23 cellular contexts compared by ENCODE assay signal in the genomic region with DNA sequence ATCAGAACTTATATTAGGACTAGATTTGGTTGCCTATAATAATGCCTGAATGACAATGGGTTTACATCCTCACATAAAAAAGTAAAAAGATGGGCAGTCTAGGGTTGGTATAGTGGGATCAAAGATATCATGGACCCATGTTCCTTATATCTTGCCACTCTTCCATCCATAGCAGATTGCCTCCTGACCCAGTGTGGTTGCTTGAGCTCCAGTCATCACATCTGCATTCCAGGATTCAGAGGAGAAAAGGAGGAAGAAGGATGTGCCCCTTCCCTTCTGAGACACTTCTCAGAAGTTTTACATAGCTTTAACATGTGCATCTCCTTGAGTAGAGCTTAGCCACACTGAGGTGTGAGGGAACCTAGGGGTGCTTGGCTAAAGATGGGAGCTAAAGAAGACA.
"Had no signal": no experiment of that assay in that cellular context is flagged by ENCODE, and none has a peak within 500 bp of the region (broad histone marks: within the 10 kb centered on the region; RNA-seq: fewer than 3 reads in every experiment).

No MANE protein-coding gene starts in this region.

- H3K27ac ChIP-seq: coronary artery, dorsolateral prefrontal cortex, esophagus muscularis mucosa, foreskin keratinocyte, gastroesophageal sphincter, heart left ventricle, hepatocyte, left lung, lower lobe of right lung had no signal

- H3K4me3 ChIP-seq: coronary artery, dorsolateral prefrontal cortex, esophagus muscularis mucosa, gastroesophageal sphincter, heart left ventricle, hepatocyte, left lung, lower lobe of right lung, mucosa of descending colon had no signal

- H3K27me3 ChIP-seq: dorsolateral prefrontal cortex, esophagus muscularis mucosa, gastroesophageal sphincter, heart left ventricle, hepatocyte, left lung had no signal

- H3K27ac Mint-ChIP-seq: mesothelial cell of epicardium; naive thymus-derived CD8-positive, alpha-beta T cell had no signal

- H3K4me1 ChIP-seq: foreskin keratinocyte had no signal

- FAIRE-seq: endothelial cell of umbilical vein, frontal cortex, islet of Langerhans, keratinocyte had no signal

- H3K9me3 ChIP-seq: esophagus muscularis mucosa, gastroesophageal sphincter, left lung, lower lobe of right lung, mucosa of descending colon had no signal

- H3K4me2 ChIP-seq: hepatocyte had no signal

- H3K4me3 Mint-ChIP-seq: mesothelial cell of epicardium; naive B cell; naive thymus-derived CD8-positive, alpha-beta T cell had no signal

- H3K27me3 Mint-ChIP-seq: naive B cell had no signal

- H3K9me3 Mint-ChIP-seq: mesothelial cell of epicardium had no signal

- DNase-seq: dermis blood vessel endothelial cell; dorsolateral prefrontal cortex; effector CD4-positive, alpha-beta T cell; effector memory CD4-positive, alpha-beta T cell; foreskin keratinocyte; heart left ventricle; left cardiac atrium; left lung; left ventricle myocardium superior; lower lobe of right lung; mesenchymal stem cell; mucosa of descending colon; naive B cell; naive thymus-derived CD8-positive, alpha-beta T cell had no signal

- H3K36me3 ChIP-seq: esophagus muscularis mucosa, gastroesophageal sphincter, heart left ventricle, left lung, lower lobe of right lung had no signal

- H3K36me3 Mint-ChIP-seq: mesothelial cell of epicardium; naive thymus-derived CD8-positive, alpha-beta T cell had no signal

- ATAC-seq: foreskin keratinocyte; gastroesophageal sphincter; left cardiac atrium; left lung; lower lobe of right lung; mucosa of descending colon; naive thymus-derived CD8-positive, alpha-beta T cell had no signal

- H2AFZ ChIP-seq: hepatocyte had no signal
